Comparison of ENCODE assay signal across 1 cellular context in the genomic region with DNA sequence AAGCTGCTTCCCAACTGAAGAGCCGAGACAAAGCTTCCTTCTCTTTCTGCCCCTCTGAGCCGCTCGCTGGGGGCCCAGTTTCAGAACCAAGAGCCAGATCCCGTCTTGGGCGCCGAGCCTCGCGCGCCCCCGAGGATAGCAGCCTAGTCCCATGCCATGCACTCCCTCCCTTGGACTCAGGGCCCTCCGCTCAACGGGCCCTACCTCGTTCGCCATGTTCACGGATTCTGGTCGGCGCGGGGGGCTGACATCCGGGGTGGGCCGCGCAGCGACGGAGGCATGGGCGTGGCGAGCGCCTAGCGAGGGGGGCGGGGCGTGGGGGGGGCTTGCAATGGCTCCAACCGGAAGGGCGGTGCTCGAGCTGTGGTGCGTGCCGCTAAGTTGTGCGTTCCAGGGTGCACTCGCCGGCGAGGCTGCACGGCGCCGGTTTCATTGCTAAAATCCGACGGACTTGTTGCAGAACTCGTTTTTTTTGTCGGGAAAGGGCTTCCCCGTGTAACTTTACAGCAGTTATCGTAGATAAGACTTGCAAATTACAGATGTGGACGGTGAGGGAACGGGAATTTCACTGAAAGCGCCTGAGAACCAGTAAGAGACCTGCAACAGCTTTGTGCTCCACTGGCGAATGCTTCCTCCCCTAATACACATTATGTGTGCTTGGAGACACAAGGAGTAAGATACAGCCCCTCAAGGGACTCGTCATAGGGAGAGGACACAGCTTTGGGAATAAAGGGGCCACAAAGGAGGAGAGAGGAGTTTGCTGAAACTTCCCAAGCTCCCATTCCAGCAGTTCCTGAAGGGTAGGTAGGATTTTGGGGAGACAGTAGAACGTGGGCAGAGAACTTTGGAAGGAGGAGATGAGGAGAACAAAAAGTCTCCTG.
TF ChIP-seq lines count a peak whose summit lies in the region.

A gene (minus strand): TSS at position 304 of the 881 bp plus-strand sequence. CDS start 88 bp downstream, at position 216.

TF ChIP-seq in HEK293, 187 proteins besides CTCF, POLR2A, EP300 and RAD21 (continued from another document and continues in another):
- TF ChIP-seq ZNF707 (tag by site-specific recombination; IDR thresholded peaks at IDR 0.05) (no peak), ZNF785 (tag by site-specific recombination; IDR thresholded peaks at IDR 0.05) (no peak), GFI1B (tag by site-specific recombination; IDR thresholded peaks at IDR 0.05) (no peak), ZNF610 (tag by site-specific recombination; IDR thresholded peaks at IDR 0.05; ENCODE audit: borderline replicate concordance) (no peak), KLF7 (tag by site-specific recombination; IDR thresholded peaks at IDR 0.05; ENCODE audit: borderline replicate concordance) (peak; percentile 71; the same call in 1 of the 2 replicates), YY2 (tag by site-specific recombination; IDR thresholded peaks at IDR 0.05) (no peak), ZNF266 (tag by site-specific recombination; IDR thresholded peaks at IDR 0.05; ENCODE audit: low read depth) (no peak), ZNF677 (tag by site-specific recombination; IDR thresholded peaks at IDR 0.05) (no peak), ZNF404 (tag by site-specific recombination; IDR thresholded peaks at IDR 0.05) (no peak), TRIM28 (IDR thresholded peaks at IDR 0.05; ENCODE audit: borderline replicate concordance, low read length) (no peak), ZNF791 (tag by site-specific recombination; IDR thresholded peaks at IDR 0.05) (no peak), ZFP3 (tag by site-specific recombination; IDR thresholded peaks at IDR 0.05; ENCODE audit: low read depth) (0 out of 2 replicates have a peak, but pooled peaks have one; percentile 8), MZF1 (tag by site-specific recombination; IDR thresholded peaks at IDR 0.05; ENCODE audit: borderline replicate concordance) (no peak), GLIS1 (tag by site-specific recombination; IDR thresholded peaks at IDR 0.05) (peak; percentile 45), REPIN1 (tag by site-specific recombination; IDR thresholded peaks at IDR 0.05; ENCODE audit: low read depth) (no peak), MYNN (tag by site-specific recombination; IDR thresholded peaks at IDR 0.05; ENCODE audit: borderline replicate concordance) (no peak), ZNF473 (tag by site-specific recombination; IDR thresholded peaks at IDR 0.05) (no peak), GLI2 (tag by site-specific recombination; IDR thresholded peaks at IDR 0.05; ENCODE audit: borderline replicate concordance, low read depth) (no peak), ZNF626 (tag by site-specific recombination; IDR thresholded peaks at IDR 0.05) (no peak), OSR2 (tag by site-specific recombination; IDR thresholded peaks at IDR 0.05) (no peak), HOXA7 (CRISPR knock-in tag; IDR thresholded peaks at IDR 0.05; ENCODE audit: borderline replicate concordance) (no peak), KLF8 (tag by site-specific recombination; IDR thresholded peaks at IDR 0.05) (0 out of 2 replicates have a peak, but pooled peaks have one; percentile 19), SCRT2 (tag by site-specific recombination; IDR thresholded peaks at IDR 0.05) (peak; percentile 83), ZNF121 (tag by site-specific recombination; IDR thresholded peaks at IDR 0.05) (no peak), ZNF777 (tag by site-specific recombination; IDR thresholded peaks at IDR 0.05; ENCODE audit: borderline replicate concordance) (no peak), ZIC2 (tag by site-specific recombination; IDR thresholded peaks at IDR 0.05) (no peak), ZNF433 (tag by site-specific recombination; IDR thresholded peaks at IDR 0.05; ENCODE audit: low read depth) (no peak), ZNF558 (tag by site-specific recombination; IDR thresholded peaks at IDR 0.05) (no peak), ZNF544 (tag by site-specific recombination; IDR thresholded peaks at IDR 0.05) (no peak), KLF9 (tag by site-specific recombination; IDR thresholded peaks at IDR 0.05; ENCODE audit: low read depth) (peak; percentile 80), ZNF624 (tag by site-specific recombination; IDR thresholded peaks at IDR 0.05) (no peak), ZNF629 (tag by site-specific recombination; IDR thresholded peaks at IDR 0.05) (no peak), ZNF514 (tag by site-specific recombination; IDR thresholded peaks at IDR 0.05) (no peak), SCRT1 (tag by site-specific recombination; IDR thresholded peaks at IDR 0.05; ENCODE audit: borderline replicate concordance) (0 out of 2 replicates have a peak, but pooled peaks have one; percentile 10), ZNF114 (tag by site-specific recombination; IDR thresholded peaks at IDR 0.05) (no peak), BCL11A (tag by site-specific recombination; IDR thresholded peaks at IDR 0.05; ENCODE audit: low read depth) (no peak), ZFP69B (tag by site-specific recombination; IDR thresholded peaks at IDR 0.05) (no peak), ZNF555 (tag by site-specific recombination; conservative IDR thresholded peaks at IDR 0.05) (no peak), ZNF501 (tag by site-specific recombination; IDR thresholded peaks at IDR 0.05) (peak; percentile 43; the same call in 1 of the 2 replicates), SETDB1 (IDR thresholded peaks at IDR 0.05; ENCODE audit: insufficient read length, low read length) (no peak)
- TF ChIP-seq, protein P1, sequence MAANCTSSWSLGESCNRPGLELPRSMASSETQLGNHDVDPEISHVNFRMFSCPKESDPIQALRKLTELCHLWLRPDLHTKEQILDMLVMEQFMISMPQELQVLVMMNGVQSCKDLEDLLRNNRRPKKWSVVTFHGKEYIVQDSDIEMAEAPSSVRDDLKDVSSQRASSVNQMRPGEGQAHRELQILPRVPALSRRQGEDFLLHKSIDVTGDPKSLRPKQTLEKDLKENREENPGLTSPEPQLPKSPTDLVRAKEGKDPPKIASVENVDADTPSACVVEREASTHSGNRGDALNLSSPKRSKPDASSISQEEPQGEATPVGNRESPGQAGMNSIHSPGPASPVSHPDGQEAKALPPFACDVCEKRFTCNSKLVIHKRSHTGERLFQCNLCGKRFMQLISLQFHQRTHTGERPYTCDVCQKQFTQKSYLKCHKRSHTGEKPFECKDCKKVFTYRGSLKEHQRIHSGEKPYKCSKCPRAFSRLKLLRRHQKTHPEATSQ (tag by site-specific recombination; IDR thresholded peaks at IDR 0.05) = no peak
- TF ChIP-seq, protein P2, sequence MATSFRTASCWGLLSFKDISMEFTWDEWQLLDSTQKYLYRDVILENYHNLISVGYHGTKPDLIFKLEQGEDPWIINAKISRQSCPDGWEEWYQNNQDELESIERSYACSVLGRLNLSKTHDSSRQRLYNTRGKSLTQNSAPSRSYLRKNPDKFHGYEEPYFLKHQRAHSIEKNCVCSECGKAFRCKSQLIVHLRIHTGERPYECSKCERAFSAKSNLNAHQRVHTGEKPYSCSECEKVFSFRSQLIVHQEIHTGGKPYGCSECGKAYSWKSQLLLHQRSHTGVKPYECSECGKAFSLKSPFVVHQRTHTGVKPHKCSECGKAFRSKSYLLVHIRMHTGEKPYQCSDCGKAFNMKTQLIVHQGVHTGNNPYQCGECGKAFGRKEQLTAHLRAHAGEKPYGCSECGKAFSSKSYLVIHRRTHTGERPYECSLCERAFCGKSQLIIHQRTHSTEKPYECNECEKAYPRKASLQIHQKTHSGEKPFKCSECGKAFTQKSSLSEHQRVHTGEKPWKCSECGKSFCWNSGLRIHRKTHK (tag by site-specific recombination; IDR thresholded peaks at IDR 0.05) = no peak
- TF ChIP-seq, protein P3, sequence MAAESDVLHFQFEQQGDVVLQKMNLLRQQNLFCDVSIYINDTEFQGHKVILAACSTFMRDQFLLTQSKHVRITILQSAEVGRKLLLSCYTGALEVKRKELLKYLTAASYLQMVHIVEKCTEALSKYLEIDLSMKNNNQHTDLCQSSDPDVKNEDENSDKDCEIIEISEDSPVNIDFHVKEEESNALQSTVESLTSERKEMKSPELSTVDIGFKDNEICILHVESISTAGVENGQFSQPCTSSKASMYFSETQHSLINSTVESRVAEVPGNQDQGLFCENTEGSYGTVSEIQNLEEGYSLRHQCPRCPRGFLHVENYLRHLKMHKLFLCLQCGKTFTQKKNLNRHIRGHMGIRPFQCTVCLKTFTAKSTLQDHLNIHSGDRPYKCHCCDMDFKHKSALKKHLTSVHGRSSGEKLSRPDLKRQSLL (tag by site-specific recombination; IDR thresholded peaks at IDR 0.05) = peak; percentile 59; the same call in 1 of the 2 replicates
- TF ChIP-seq, protein P4, sequence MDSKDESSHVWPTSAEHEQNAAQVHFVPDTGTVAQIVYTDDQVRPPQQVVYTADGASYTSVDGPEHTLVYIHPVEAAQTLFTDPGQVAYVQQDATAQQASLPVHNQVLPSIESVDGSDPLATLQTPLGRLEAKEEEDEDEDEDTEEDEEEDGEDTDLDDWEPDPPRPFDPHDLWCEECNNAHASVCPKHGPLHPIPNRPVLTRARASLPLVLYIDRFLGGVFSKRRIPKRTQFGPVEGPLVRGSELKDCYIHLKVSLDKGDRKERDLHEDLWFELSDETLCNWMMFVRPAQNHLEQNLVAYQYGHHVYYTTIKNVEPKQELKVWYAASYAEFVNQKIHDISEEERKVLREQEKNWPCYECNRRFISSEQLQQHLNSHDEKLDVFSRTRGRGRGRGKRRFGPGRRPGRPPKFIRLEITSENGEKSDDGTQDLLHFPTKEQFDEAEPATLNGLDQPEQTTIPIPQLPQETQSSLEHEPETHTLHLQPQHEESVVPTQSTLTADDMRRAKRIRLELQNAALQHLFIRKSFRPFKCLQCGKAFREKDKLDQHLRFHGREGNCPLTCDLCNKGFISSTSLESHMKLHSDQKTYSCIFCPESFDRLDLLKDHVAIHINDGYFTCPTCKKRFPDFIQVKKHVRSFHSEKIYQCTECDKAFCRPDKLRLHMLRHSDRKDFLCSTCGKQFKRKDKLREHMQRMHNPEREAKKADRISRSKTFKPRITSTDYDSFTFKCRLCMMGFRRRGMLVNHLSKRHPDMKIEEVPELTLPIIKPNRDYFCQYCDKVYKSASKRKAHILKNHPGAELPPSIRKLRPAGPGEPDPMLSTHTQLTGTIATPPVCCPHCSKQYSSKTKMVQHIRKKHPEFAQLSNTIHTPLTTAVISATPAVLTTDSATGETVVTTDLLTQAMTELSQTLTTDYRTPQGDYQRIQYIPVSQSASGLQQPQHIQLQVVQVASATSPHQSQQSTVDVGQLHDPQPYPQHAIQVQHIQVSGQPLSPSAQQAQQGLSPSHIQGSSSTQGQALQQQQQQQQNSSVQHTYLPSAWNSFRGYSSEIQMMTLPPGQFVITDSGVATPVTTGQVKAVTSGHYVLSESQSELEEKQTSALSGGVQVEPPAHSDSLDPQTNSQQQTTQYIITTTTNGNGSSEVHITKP (tag by site-specific recombination; IDR thresholded peaks at IDR 0.05) = 0 out of 2 replicates have a peak, but pooled peaks have one; percentile 13
- TF ChIP-seq, protein P5, sequence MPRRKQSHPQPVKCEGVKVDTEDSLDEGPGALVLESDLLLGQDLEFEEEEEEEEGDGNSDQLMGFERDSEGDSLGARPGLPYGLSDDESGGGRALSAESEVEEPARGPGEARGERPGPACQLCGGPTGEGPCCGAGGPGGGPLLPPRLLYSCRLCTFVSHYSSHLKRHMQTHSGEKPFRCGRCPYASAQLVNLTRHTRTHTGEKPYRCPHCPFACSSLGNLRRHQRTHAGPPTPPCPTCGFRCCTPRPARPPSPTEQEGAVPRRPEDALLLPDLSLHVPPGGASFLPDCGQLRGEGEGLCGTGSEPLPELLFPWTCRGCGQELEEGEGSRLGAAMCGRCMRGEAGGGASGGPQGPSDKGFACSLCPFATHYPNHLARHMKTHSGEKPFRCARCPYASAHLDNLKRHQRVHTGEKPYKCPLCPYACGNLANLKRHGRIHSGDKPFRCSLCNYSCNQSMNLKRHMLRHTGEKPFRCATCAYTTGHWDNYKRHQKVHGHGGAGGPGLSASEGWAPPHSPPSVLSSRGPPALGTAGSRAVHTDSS (tag by site-specific recombination; IDR thresholded peaks at IDR 0.05) = no peak
- TF ChIP-seq, protein P6, sequence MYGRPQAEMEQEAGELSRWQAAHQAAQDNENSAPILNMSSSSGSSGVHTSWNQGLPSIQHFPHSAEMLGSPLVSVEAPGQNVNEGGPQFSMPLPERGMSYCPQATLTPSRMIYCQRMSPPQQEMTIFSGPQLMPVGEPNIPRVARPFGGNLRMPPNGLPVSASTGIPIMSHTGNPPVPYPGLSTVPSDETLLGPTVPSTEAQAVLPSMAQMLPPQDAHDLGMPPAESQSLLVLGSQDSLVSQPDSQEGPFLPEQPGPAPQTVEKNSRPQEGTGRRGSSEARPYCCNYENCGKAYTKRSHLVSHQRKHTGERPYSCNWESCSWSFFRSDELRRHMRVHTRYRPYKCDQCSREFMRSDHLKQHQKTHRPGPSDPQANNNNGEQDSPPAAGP (tag by site-specific recombination; IDR thresholded peaks at IDR 0.05) = no peak
- TF ChIP-seq, protein P7, sequence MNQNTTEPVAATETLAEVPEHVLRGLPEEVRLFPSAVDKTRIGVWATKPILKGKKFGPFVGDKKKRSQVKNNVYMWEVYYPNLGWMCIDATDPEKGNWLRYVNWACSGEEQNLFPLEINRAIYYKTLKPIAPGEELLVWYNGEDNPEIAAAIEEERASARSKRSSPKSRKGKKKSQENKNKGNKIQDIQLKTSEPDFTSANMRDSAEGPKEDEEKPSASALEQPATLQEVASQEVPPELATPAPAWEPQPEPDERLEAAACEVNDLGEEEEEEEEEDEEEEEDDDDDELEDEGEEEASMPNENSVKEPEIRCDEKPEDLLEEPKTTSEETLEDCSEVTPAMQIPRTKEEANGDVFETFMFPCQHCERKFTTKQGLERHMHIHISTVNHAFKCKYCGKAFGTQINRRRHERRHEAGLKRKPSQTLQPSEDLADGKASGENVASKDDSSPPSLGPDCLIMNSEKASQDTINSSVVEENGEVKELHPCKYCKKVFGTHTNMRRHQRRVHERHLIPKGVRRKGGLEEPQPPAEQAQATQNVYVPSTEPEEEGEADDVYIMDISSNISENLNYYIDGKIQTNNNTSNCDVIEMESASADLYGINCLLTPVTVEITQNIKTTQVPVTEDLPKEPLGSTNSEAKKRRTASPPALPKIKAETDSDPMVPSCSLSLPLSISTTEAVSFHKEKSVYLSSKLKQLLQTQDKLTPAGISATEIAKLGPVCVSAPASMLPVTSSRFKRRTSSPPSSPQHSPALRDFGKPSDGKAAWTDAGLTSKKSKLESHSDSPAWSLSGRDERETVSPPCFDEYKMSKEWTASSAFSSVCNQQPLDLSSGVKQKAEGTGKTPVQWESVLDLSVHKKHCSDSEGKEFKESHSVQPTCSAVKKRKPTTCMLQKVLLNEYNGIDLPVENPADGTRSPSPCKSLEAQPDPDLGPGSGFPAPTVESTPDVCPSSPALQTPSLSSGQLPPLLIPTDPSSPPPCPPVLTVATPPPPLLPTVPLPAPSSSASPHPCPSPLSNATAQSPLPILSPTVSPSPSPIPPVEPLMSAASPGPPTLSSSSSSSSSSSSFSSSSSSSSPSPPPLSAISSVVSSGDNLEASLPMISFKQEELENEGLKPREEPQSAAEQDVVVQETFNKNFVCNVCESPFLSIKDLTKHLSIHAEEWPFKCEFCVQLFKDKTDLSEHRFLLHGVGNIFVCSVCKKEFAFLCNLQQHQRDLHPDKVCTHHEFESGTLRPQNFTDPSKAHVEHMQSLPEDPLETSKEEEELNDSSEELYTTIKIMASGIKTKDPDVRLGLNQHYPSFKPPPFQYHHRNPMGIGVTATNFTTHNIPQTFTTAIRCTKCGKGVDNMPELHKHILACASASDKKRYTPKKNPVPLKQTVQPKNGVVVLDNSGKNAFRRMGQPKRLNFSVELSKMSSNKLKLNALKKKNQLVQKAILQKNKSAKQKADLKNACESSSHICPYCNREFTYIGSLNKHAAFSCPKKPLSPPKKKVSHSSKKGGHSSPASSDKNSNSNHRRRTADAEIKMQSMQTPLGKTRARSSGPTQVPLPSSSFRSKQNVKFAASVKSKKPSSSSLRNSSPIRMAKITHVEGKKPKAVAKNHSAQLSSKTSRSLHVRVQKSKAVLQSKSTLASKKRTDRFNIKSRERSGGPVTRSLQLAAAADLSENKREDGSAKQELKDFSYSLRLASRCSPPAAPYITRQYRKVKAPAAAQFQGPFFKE (tag by site-specific recombination; IDR thresholded peaks at IDR 0.05; ENCODE audit: borderline replicate concordance) = no peak
